ENCODE assay signal across 8 cellular contexts in genomic region chr14:76760331-76761197, GRCh38. TPM values are rescaled to one million over a fixed set of nuclear protein-coding genes. Genes with fewer than 3 reads are reported as not detected.
DNase-seq lines count a peak whose midpoint lies in the region; ATAC-seq and TF ChIP-seq lines count a peak whose summit lies in the region.

No MANE protein-coding gene starts in this region.

- no peak for TF ChIP-seq CTCF in HFFc6 (IDR thresholded peaks at IDR 0.05)
- TF ChIP-seq CTCF in astrocyte of the cerebellum (IDR thresholded peaks at IDR 0.05; ENCODE audit: low read depth, low read length, missing control alignments), result no peak
- TF ChIP-seq CTCF in kidney epithelial cell (IDR thresholded peaks at IDR 0.05; ENCODE audit: insufficient read depth, low read length, poor library complexity, severe bottlenecking), result no peak
- TF ChIP-seq CTCF in stomach (IDR thresholded peaks at IDR 0.05), result no peak

- no peaks in the 10 kb centered on the region for H3K9me3 Mint-ChIP-seq in HFFc6

- in situ Hi-C loops in astrocyte of the cerebellum (cut with HindIII; ENCODE audit: low sequenced_read_pairs), result no loop called here

- no peaks in the 10 kb centered on the region for H3K9me3 ChIP-seq in stomach

- H3K4me3 ChIP-seq in astrocyte of the cerebellum (ENCODE audit: low read depth, low read length), result peak overlapping the region; percentile 76
- H3K4me3 ChIP-seq in kidney epithelial cell (ENCODE audit: low read depth, low read length), result peak overlapping the region; percentile 66
- peak overlapping the region; percentile 67 to 93 (median 80) for H3K4me3 ChIP-seq in stomach

- ATAC-seq in HG03108 (IDR thresholded peaks at IDR 0.05; ENCODE audit: unreplicated experiment) (no peak), HG03342 (IDR thresholded peaks at IDR 0.05; ENCODE audit: unreplicated experiment) (no peak), HG02938 (IDR thresholded peaks at IDR 0.05; ENCODE audit: unreplicated experiment) (no peak)

- H3K27me3 ChIP-seq in kidney epithelial cell (ENCODE audit: control insufficient read depth, insufficient read depth, low read length) (peaks cover 9% of the 10 kb centered on the region), stomach (peaks cover 0 to 31% (median 23%) of the 10 kb centered on the region in 3 donors)

- H3K27ac Mint-ChIP-seq in HFFc6, result no peak overlapping the region

- H3K4me1 ChIP-seq in stomach, result peaks cover 14 to 44% (median 24%) of the 10 kb centered on the region in 4 donors

- TF ChIP-seq EP300 in stomach (IDR thresholded peaks at IDR 0.05), result no peak

- no peak for TF ChIP-seq POLR2A in stomach (IDR thresholded peaks at IDR 0.05)

- peak overlapping the region in 3 of 5 donors; percentile 71 to 88 (median 76) for H3K27ac ChIP-seq in stomach

- intact Hi-C loops in stomach (cut with DNase I; ENCODE audit: low total_unique reads), result no loop called here

- no peaks in the 10 kb centered on the region for H3K36me3 Mint-ChIP-seq in HFFc6 (ENCODE audit: low read depth)

- peaks cover 9% of the 10 kb centered on the region for H3K4me1 Mint-ChIP-seq in HFFc6 (ENCODE audit: low read depth)

- H3K36me3 ChIP-seq in kidney epithelial cell (ENCODE audit: control insufficient read depth, insufficient read depth, low read length), result no peaks in the 10 kb centered on the region
- no peaks in the 10 kb centered on the region for H3K36me3 ChIP-seq in stomach

- peaks cover 14% of the 10 kb centered on the region for H3K27me3 Mint-ChIP-seq in HFFc6 (ENCODE audit: insufficient read depth)

- DNase-seq in HFFc6, result no peak
- no peak for DNase-seq in astrocyte of the cerebellum (ENCODE audit: low read depth)
- no peak for DNase-seq in kidney epithelial cell (ENCODE audit: low read depth)
- no peak for DNase-seq in stomach
- no peak for DNase-seq in NCI-H2171 treated with DMSO at 0.1 percent for 48 hours (lab: John Stamatoyannopoulos, UW)

- peak overlapping the region; percentile 84 for H3K4me3 Mint-ChIP-seq in HFFc6

- 41 to 51% (median 46%) methylated on average over 22 to 29 of the region's 29 CpGs for WGBS in stomach, 5 donors

RNA-seq across cellular contexts. Expression of gene VASH1, which starts 0.7 kb away (rescaled TPM):
- 1 to 10 TPM in 5 of 6 experiments, under 1 TPM in 1; 0.94 to 2.9 (median 1.5) TPM for total RNA-seq in HFFc6 (2021; fragmentation: NEBNext Ultra II Directional; extraction: Animal tissue kit (Norgen Biotek cat#: 25700))
- total RNA-seq in kidney epithelial cell, result 8.6 and 8.7 TPM in 2 replicates
- total RNA-seq in stomach, result 10 to 100 TPM in 3 of 5 donors, 1 to 10 TPM in 2; 4.9 to 15.4 (median 10.1) TPM
- 10 to 100 TPM in 1 of 3 donors, 1 to 10 TPM in 2; 2.7 to 10.5 (median 4.1) TPM for polyA plus RNA-seq in stomach

RNA-seq across cellular contexts. Expression of gene ANGEL1, which starts 52.1 kb away (rescaled TPM):
- total RNA-seq in HFFc6 (2021; fragmentation: NEBNext Ultra II Directional; extraction: Animal tissue kit (Norgen Biotek cat#: 25700)), result 1 to 10 TPM; 7.4 to 9.6 (median 8.0) TPM
- 7.1 and 15.3 TPM in 2 replicates for total RNA-seq in kidney epithelial cell
- 10 to 100 TPM in 4 of 5 donors, 1 to 10 TPM in 1; 7.8 to 32.6 (median 18.0) TPM for total RNA-seq in stomach
- 1 to 10 TPM; 2.3 to 4.5 (median 4.2) TPM for polyA plus RNA-seq in stomach
